ENCODE assay signal across 8 cellular contexts in the genomic region with DNA sequence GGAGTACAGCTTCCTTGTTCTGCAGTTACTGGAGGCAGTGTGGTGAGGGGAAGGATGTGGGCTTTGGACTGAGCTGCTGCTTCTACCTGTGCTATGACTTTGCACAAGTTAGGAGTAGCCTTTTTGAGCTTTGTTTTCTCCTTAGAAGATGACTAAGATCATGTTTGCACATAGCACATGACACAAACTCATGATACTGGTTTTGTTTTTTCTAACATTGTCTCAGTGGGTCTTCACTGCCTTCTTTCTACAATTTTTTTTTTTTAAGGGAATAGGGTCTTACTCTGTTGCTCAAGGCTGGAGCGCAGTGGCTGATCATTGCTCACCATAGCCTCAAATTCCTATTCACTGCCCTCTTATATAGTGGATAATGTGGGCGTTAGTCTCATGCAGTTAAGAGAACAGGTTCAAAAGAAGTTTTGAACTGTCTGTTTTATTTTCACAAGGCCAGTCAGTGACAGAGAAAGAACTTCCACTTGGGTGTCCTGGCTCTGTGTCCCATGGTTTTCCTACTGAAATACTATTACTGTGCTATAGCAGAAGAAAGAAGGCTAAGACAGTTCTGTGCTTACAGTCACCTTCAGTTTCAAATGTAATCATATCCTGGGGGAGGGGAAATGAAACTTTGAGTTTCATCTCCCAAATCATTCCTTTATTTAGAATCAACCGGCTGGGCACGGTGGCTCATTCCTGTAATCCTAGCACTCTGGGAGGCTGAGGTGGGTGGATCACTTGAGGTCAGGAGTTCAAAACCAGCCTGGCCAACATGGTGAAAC.
DNase-seq lines count a peak whose midpoint lies in the region; ATAC-seq, FAIRE-seq and TF ChIP-seq lines count a peak whose summit lies in the region.

No MANE protein-coding gene starts in this region.

- H2AFZ ChIP-seq in endothelial cell of umbilical vein (ENCODE audit: low read depth, low read length), result no peak overlapping the region

- H3K36me3 ChIP-seq in endothelial cell of umbilical vein (ENCODE audit: control insufficient read depth in 2 of 2, extremely low read depth in 1 of 2, insufficient read depth in 2 of 2, low read length in 2 of 2) (no peaks in the 10 kb centered on the region), uterus (no peaks in the 10 kb centered on the region)

- DNase-seq in Caki2 (ENCODE audit: low read depth) (peak; percentile 37), endothelial cell of umbilical vein (ENCODE audit: low read depth, low spot score) (no peak), uterus (no peak), NCI-H146 (lab: John Stamatoyannopoulos, UW) (no peak), amygdala (lab: John Stamatoyannopoulos, UW) (no peak), COLO668 (lab: John Stamatoyannopoulos, UW; ENCODE audit: unreplicated experiment) (no peak)

- H3K27me3 ChIP-seq in endothelial cell of umbilical vein (ENCODE audit: control insufficient read depth in 2 of 2, insufficient read depth in 2 of 2, low read length in 2 of 2) (no peaks in the 10 kb centered on the region), uterus (no peaks in the 10 kb centered on the region)

- no peak overlapping the region for H3K9ac ChIP-seq in endothelial cell of umbilical vein (replicated peaks; ENCODE audit: extremely low read depth, insufficient read depth, low read length)

- H4K20me1 ChIP-seq in endothelial cell of umbilical vein (replicated peaks; ENCODE audit: control insufficient read depth, extremely low read depth, insufficient read depth, low read length), result no peaks in the 10 kb centered on the region

- CTCF ChIA-PET in endothelial cell of umbilical vein (lab: Charles Lee), result interaction anchor here (0.9 to 1.6 kb wide), 2 partner anchors 16 to 46 kb away, joined by 3 to 4 read pairs; no protein-coding TSS in a partner anchor

- H3K4me2 ChIP-seq in endothelial cell of umbilical vein (ENCODE audit: insufficient read depth, low read length), result no peak overlapping the region

- FAIRE-seq in endothelial cell of umbilical vein (lab: Jason Lieb, UNC), result peak; percentile 4

- intact Hi-C loops in endothelial cell of umbilical vein (cut with micrococcal nuclease), result no loop called here
- intact Hi-C loops in uterus (cut with DNase I; ENCODE audit: low total_unique reads), result no loop called here

- TF ChIP-seq CTCF in endothelial cell of umbilical vein (IDR thresholded peaks at IDR 0.05; ENCODE audit: extremely low read depth in 1 of 2, insufficient read depth in 1 of 2, low read depth in 1 of 2, low read length in 2 of 2) (no peak), uterus (IDR thresholded peaks at IDR 0.05) (no peak)

- H3K4me3 ChIP-seq in endothelial cell of umbilical vein (replicated peaks in 1 of 3; ENCODE audit: insufficient read depth in 1 of 3, low read depth in 1 of 3, low read length in 3 of 3) (no peak overlapping the region), uterus (no peak overlapping the region)

- H3K9me3 ChIP-seq in endothelial cell of umbilical vein (replicated peaks; ENCODE audit: control insufficient read depth, insufficient read depth, low read length), result no peaks in the 10 kb centered on the region
- no peaks in the 10 kb centered on the region for H3K9me3 ChIP-seq in uterus

- dilution Hi-C loops in endothelial cell of umbilical vein (cut with MboI; ENCODE audit: extremely low pct_ligation_motif_present, low sequenced_read_pairs), result no loop called here

- H3K79me2 ChIP-seq in endothelial cell of umbilical vein (ENCODE audit: control insufficient read depth, insufficient read depth, low read length), result no peaks in the 10 kb centered on the region

- TF ChIP-seq POLR2A in endothelial cell of umbilical vein (IDR thresholded peaks at IDR 0.05; ENCODE audit: low read depth, low read length), result no peak
- TF ChIP-seq POLR2A in uterus (IDR thresholded peaks at IDR 0.05), result no peak

- H3K27ac ChIP-seq in endothelial cell of umbilical vein (ENCODE audit: insufficient read depth, low read depth, low read length) (no peak overlapping the region), uterus (peak overlapping the region in 1 of 2 donors; percentile 6)

- no peaks in the 10 kb centered on the region for H3K9me1 ChIP-seq in endothelial cell of umbilical vein (replicated peaks; ENCODE audit: control insufficient read depth, extremely low read depth, insufficient read depth, low read length)

- ATAC-seq in GM19468 (IDR thresholded peaks at IDR 0.05; ENCODE audit: extremely low read depth, unreplicated experiment) (peak; percentile 32), HG03521 (IDR thresholded peaks at IDR 0.05; ENCODE audit: unreplicated experiment) (peak; percentile 57)

- no TSS peak for BruUV-seq in endothelial cell of umbilical vein (replicated peaks; lab: Mats Ljungman, UMichigan)

- POLR2A ChIA-PET in endothelial cell of umbilical vein (lab: Charles Lee), result no interaction called here

- in situ Hi-C loops in Caki2 (cut with HindIII; ENCODE audit: low pct_unique_long_range_greater_than_20kb, low sequenced_read_pairs), result no loop called here

- H3K4me1 ChIP-seq in endothelial cell of umbilical vein (ENCODE audit: control insufficient read depth, extremely low read depth, insufficient read depth, low read length) (peaks cover 9% of the 10 kb centered on the region), uterus (peaks cover 0 to 6% of the 10 kb centered on the region in 2 donors)

TF ChIP-seq in endothelial cell of umbilical vein, 7 proteins besides CTCF, POLR2A, EP300 and RAD21:
- no peak for TF ChIP-seq GATA2 (IDR thresholded peaks at IDR 0.05; ENCODE audit: insufficient read depth, insufficient read length, low read depth, low read length)
